Comparison of ENCODE assay signal across 33 cellular contexts in the genomic region with DNA sequence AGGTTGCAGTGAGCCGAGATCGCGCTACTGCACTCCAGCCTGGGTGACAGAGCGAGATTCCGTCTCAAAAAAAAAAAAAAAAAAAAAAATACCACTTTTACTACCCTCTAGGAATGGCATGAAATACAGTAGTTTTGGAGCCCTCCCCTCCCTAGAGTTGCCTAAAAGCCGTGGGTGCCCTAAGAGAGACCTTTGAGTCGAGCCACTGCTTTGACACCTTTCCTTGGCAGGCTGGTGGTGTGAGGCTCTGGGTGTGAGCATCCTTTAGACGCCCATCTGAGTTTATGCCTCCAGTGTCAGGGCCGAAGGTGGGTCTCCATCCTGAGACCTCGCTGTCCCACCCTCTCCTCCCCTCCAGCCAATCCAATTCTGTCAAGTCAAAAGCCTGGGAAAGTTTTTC. TPM values are rescaled to one million over a fixed set of nuclear protein-coding genes. Genes with fewer than 3 reads are reported as not detected.
"Had no signal": no experiment of that assay in that cellular context is flagged by ENCODE, and none has a peak within 500 bp of the region (broad histone marks: within the 10 kb centered on the region; RNA-seq: fewer than 3 reads in every experiment).

No MANE protein-coding gene starts in this region.

- H3K9me3 ChIP-seq: adrenal gland, body of pancreas, breast epithelium had no signal

- FAIRE-seq: astrocyte, TTC549 had no signal

- H3K4me3 ChIP-seq: adrenal gland, body of pancreas, breast epithelium had no signal

- H3K36me3 ChIP-seq: adrenal gland, brain microvascular endothelial cell, breast epithelium had no signal

- H3K4me1 ChIP-seq: adrenal gland, body of pancreas, breast epithelium had no signal

- DNase-seq: activated B cell treated with CpG ODN at 0.5 μM for 24 hours; activated CD4-positive, alpha-beta memory T cell treated with anti-CD3 and anti-CD28 coated beads for 36 hours; activated CD4-positive, alpha-beta T cell treated with anti-CD3 and anti-CD28 coated beads for 4 hours; activated CD4-positive, alpha-beta T cell treated with anti-CD3 and anti-CD28 coated beads, Interleukin-2, amount 10 ng/mL, durations not matched to agents 24 days and 14 days; activated CD4-positive, alpha-beta T cell treated with anti-CD3 and anti-CD28 coated beads, Interleukin-2, amount 50 U/mL, for 1 hour; activated CD4-positive, alpha-beta T cell treated with anti-CD3 and anti-CD28 coated beads, Interleukin-2, amount 50 U/mL, for 4 hours; activated CD4-positive, CD25-positive, alpha-beta regulatory T cell treated with anti-CD3 and anti-CD28 coated beads, Interleukin-2, amount 50 U/mL, for 72 hours; activated CD8-positive, alpha-beta memory T cell treated with anti-CD3 and anti-CD28 coated beads, Interleukin-2, amount 50 U/mL, for 4 hours; activated CD8-positive, alpha-beta T cell treated with anti-CD3 and anti-CD28 coated beads for 36 hours; activated effector memory CD4-positive, alpha-beta T cell treated with anti-CD3 and anti-CD28 coated beads, Interleukin-2, amount 50 U/mL, for 16 hours; activated gamma-delta T cell treated with Interleukin-2 at 50 U/mL for 16 hours; activated naive CD4-positive, alpha-beta T cell; activated naive CD4-positive, alpha-beta T cell treated with anti-CD3 and anti-CD28 coated beads for 36 hours; activated naive CD4-positive, alpha-beta T cell treated with anti-CD3 and anti-CD28 coated beads, Interleukin-2, amount 50 U/mL, for 16 hours; activated naive CD8-positive, alpha-beta T cell treated with anti-CD3 and anti-CD28 coated beads for 36 hours; activated T-cell treated with anti-CD3 and anti-CD28 coated beads for 4 hours; activated T-cell treated with anti-CD3 and anti-CD28 coated beads, Interleukin-2, amount 50 U/mL, for 1 hour; activated T-cell treated with anti-CD3 and anti-CD28 coated beads, Interleukin-2, amount 50 U/mL, for 4 hours; activated T-cell treated with anti-CD3 and anti-CD28 coated beads, Interleukin-2, amount 50 U/mL, for 72 hours; adrenal gland; amniotic stem cell; aorta; body of pancreas; brain microvascular endothelial cell; central memory CD4-positive, alpha-beta T cell; T-helper 2 cell; T-helper 9 cell had no signal

- ATAC-seq: activated CD8-positive, alpha-beta T cell treated with anti-CD3 and anti-CD28 coated beads for 36 hours; activated naive CD4-positive, alpha-beta T cell treated with anti-CD3 and anti-CD28 coated beads, Interleukin-2, amount 50 U/mL, for 72 hours; activated T-cell treated with anti-CD3 and anti-CD28 coated beads, Interleukin-2, amount 50 U/mL, for 4 hours; activated T-cell treated with anti-CD3 and anti-CD28 coated beads, Interleukin-2, amount 50 U/mL, for 72 hours; activated T-helper 17 cell treated with anti-CD3 and anti-CD28 coated beads, Interleukin-2, amount 50 U/mL, for 72 hours; body of pancreas had no signal

- H3K27ac ChIP-seq: adrenal gland, body of pancreas, brain microvascular endothelial cell, breast epithelium, VCaP had no signal

- H3K27me3 ChIP-seq: body of pancreas, brain microvascular endothelial cell, breast epithelium had no signal

RNA-seq across cellular contexts. Expression of a gene that starts 46.2 kb away (rescaled TPM):
- total RNA-seq: activated naive CD8-positive, alpha-beta T cell treated with anti-CD3 and anti-CD28 coated beads for 36 hours had no signal
